Comparison of ENCODE assay signal across 8 cellular contexts in genomic region chr2:20052229-20052871, GRCh38. TPM values are rescaled to one million over a fixed set of nuclear protein-coding genes. Genes with fewer than 3 reads are reported as not detected.
DNase-seq lines count a peak whose midpoint lies in the region; TF ChIP-seq lines count a peak whose summit lies in the region.

No MANE protein-coding gene starts in this region.

- POLR2A ChIA-PET in OCI-LY7 (lab: Charles Lee) = interaction anchor here (0.7 to 2.3 kb wide), 10 partner anchors 9 to 425 kb away, joined by 3 to 13 read pairs (median 4); no protein-coding TSS in a partner anchor

- no peaks in the 10 kb centered on the region for H3K27me3 ChIP-seq in smooth muscle cell (ENCODE audit: low read depth)

- peaks cover 30% of the 10 kb centered on the region for H4K20me1 ChIP-seq in OCI-LY7 (ENCODE audit: insufficient read depth, low read length)
- peaks cover 33% of the 10 kb centered on the region for H4K20me1 ChIP-seq in smooth muscle cell (ENCODE audit: low read depth)

- no peak for DNase-seq in OCI-LY7 (ENCODE audit: low spot score)
- peak; percentile 72 for DNase-seq in fibroblast of villous mesenchyme (ENCODE audit: low read depth)
- DNase-seq in smooth muscle cell (lab: John Stamatoyannopoulos, UW; ENCODE audit: unreplicated experiment) = no peak
- DNase-seq in activated naive CD4-positive, alpha-beta T cell treated with anti-CD3 and anti-CD28 coated beads for 36 hours = no peak
- DNase-seq in ecto neural progenitor cell (ENCODE audit: low spot score) = no peak
- no peak for DNase-seq in NCI-H1048 (lab: John Stamatoyannopoulos, UW)
- no peak for DNase-seq in AML-193 (lab: John Stamatoyannopoulos, UW)

- intact Hi-C loops in OCI-LY7 (cut with micrococcal nuclease; ENCODE audit: unreplicated experiment) = loop anchor here (1.0 kb wide), 1 partner anchor 150 kb away; no protein-coding TSS in a partner anchor
- intact Hi-C loops in activated naive CD4-positive, alpha-beta T cell treated with anti-CD3 and anti-CD28 coated beads for 36 hours (cut with micrococcal nuclease) = loop anchor here (1.0 to 5.0 kb wide), 4 partner anchors 298 to 1492 kb away; partner anchors contain the start of genes LDAH, PUM2 and RDH14

- H3K36me3 ChIP-seq in OCI-LY7 (ENCODE audit: insufficient read depth, low read length) (peaks cover 8% of the 10 kb centered on the region; the same call in 1 of the 2 replicates), smooth muscle cell (ENCODE audit: low read depth) (no peaks in the 10 kb centered on the region)

- H3K4me1 Mint-ChIP-seq in activated naive CD4-positive, alpha-beta T cell treated with anti-CD3 and anti-CD28 coated beads for 36 hours (ENCODE audit: low read depth) = peaks cover 22% of the 10 kb centered on the region

- H3K27me3 Mint-ChIP-seq in activated naive CD4-positive, alpha-beta T cell treated with anti-CD3 and anti-CD28 coated beads for 36 hours (ENCODE audit: low read depth) = peaks cover 12% of the 10 kb centered on the region

- H3K79me2 ChIP-seq in OCI-LY7 (ENCODE audit: insufficient read depth, low read depth, low read length) (peaks cover 40% of the 10 kb centered on the region), smooth muscle cell (ENCODE audit: low read depth) (peaks cover 39% of the 10 kb centered on the region)

- H2AFZ ChIP-seq in OCI-LY7 (ENCODE audit: low read length) (peak overlapping the region; percentile 92; the same call in 1 of the 2 replicates), smooth muscle cell (ENCODE audit: low read depth) (peak overlapping the region; percentile 90)

- TSS peak; percentile 98 for BruUV-seq in OCI-LY7 (replicated peaks; lab: Mats Ljungman, UMichigan)

- H3K36me3 Mint-ChIP-seq in activated naive CD4-positive, alpha-beta T cell treated with anti-CD3 and anti-CD28 coated beads for 36 hours (ENCODE audit: low read depth) = peaks cover 2% of the 10 kb centered on the region

- no peaks in the 10 kb centered on the region for H3K9me3 Mint-ChIP-seq in activated naive CD4-positive, alpha-beta T cell treated with anti-CD3 and anti-CD28 coated beads for 36 hours

- 2% methylated on average over 10 of the region's 10 CpGs for WGBS in smooth muscle cell (ENCODE audit: low lambda C conversion rate)

- H3K4me3 Mint-ChIP-seq in activated naive CD4-positive, alpha-beta T cell treated with anti-CD3 and anti-CD28 coated beads for 36 hours = no peak overlapping the region

- no peak for TF ChIP-seq CTCF in GM12875 (IDR thresholded peaks at IDR 0.05; ENCODE audit: borderline replicate concordance, insufficient read depth, low read depth, low read length)
- TF ChIP-seq CTCF in OCI-LY7 (conservative IDR thresholded peaks at IDR 0.05; ENCODE audit: low read length) = no peak
- TF ChIP-seq CTCF in fibroblast of villous mesenchyme (IDR thresholded peaks at IDR 0.05; ENCODE audit: insufficient read depth, low read depth, low read length) = no peak
- TF ChIP-seq CTCF in smooth muscle cell (IDR thresholded peaks at IDR 0.05; ENCODE audit: borderline replicate concordance, insufficient read depth, poor library complexity, severe bottlenecking) = no peak

- H3K27ac Mint-ChIP-seq in activated naive CD4-positive, alpha-beta T cell treated with anti-CD3 and anti-CD28 coated beads for 36 hours = no peak overlapping the region

- H3K4me3 ChIP-seq in GM12875 (ENCODE audit: low read depth, low read length) (peak overlapping the region; percentile 45), OCI-LY7 (ENCODE audit: low read depth, low read length, poor library complexity, severe bottlenecking) (peak overlapping the region; percentile 89), fibroblast of villous mesenchyme (ENCODE audit: low read depth, low read length) (peak overlapping the region; percentile 97), smooth muscle cell (peak overlapping the region; percentile 74)

- H3K4me2 ChIP-seq in OCI-LY7 (ENCODE audit: low read length) (peak overlapping the region; percentile 78), smooth muscle cell (peak overlapping the region; percentile 83)

- peak overlapping the region; percentile 97 for H3K9ac ChIP-seq in smooth muscle cell (ENCODE audit: low read depth)

- H3K9me2 ChIP-seq in OCI-LY7 (ENCODE audit: insufficient read depth, low read length) = no peaks in the 10 kb centered on the region

- peaks cover 27% of the 10 kb centered on the region for H3K4me1 ChIP-seq in OCI-LY7 (ENCODE audit: insufficient read depth, low read length, poor library complexity, severe bottlenecking)
- peaks cover 21% of the 10 kb centered on the region for H3K4me1 ChIP-seq in smooth muscle cell (ENCODE audit: low read depth)

- peaks cover 7% of the 10 kb centered on the region for H3F3A ChIP-seq in smooth muscle cell (ENCODE audit: low read depth)

- H3K27ac ChIP-seq in OCI-LY7 (ENCODE audit: low read depth, low read length, poor library complexity, severe bottlenecking) (peak overlapping the region; percentile 74), smooth muscle cell (ENCODE audit: low read depth) (peak overlapping the region; percentile 99)

- H3K9me3 ChIP-seq in OCI-LY7 (ENCODE audit: low read length) (no peaks in the 10 kb centered on the region), smooth muscle cell (replicated peaks; ENCODE audit: low read depth) (no peaks in the 10 kb centered on the region)

- CTCF ChIA-PET in OCI-LY7 (lab: Charles Lee; ENCODE audit: unreplicated experiment) = interaction anchor here (1.0 kb wide), 1 partner anchor 26 kb away, joined by 4 read pairs; no protein-coding TSS in a partner anchor
- CTCF ChIA-PET in activated naive CD4-positive, alpha-beta T cell treated with anti-CD3 and anti-CD28 coated beads for 36 hours (lab: Charles Lee) = interaction anchor here (1.1 to 1.2 kb wide), 2 partner anchors 37 to 274 kb away, joined by 4 to 5 read pairs; no protein-coding TSS in a partner anchor

RNA-seq across cellular contexts. Expression of gene LAPTM4A, which starts 0.9 kb away (rescaled TPM):
- 6.5 and 8.4 TPM in 2 replicates for total RNA-seq in OCI-LY7 (2014; rRNA removed; shearing (Covaris generic))
- total RNA-seq in OCI-LY7 (2022) (26.2 and 29.2 TPM in 2 replicates), fibroblast of villous mesenchyme (101 and 146 TPM in 2 replicates), smooth muscle cell (423 and 431 TPM in 2 replicates)
- 466 and 476 TPM in 2 replicates for polyA plus RNA-seq in smooth muscle cell
- total RNA-seq in activated naive CD4-positive, alpha-beta T cell treated with anti-CD3 and anti-CD28 coated beads for 36 hours = 10 to 100 TPM; 23.4 to 24.4 TPM

RNA-seq across cellular contexts. Expression of gene MATN3, which starts 39.9 kb away (rescaled TPM):
- total RNA-seq in OCI-LY7 (2014; rRNA removed; shearing (Covaris generic)) = not detected in 2 replicates
- total RNA-seq in OCI-LY7 (2022) (not detected in 2 replicates), fibroblast of villous mesenchyme (3.0 and 3.9 TPM in 2 replicates), smooth muscle cell (5.1 and 5.6 TPM in 2 replicates)
- polyA plus RNA-seq in smooth muscle cell = 7.4 and 12.9 TPM in 2 replicates
- not detected for total RNA-seq in activated naive CD4-positive, alpha-beta T cell treated with anti-CD3 and anti-CD28 coated beads for 36 hours

Comparison
In these comparisons a context has a peak if more than half of its experiments do, and no peak if none do; other contexts are left out.
1. H3K4me3 ChIP-seq: peak in every context shown above with its lines; median percentile 97 in fibroblast of villous mesenchyme; 89 in OCI-LY7; 74 in smooth muscle cell; 45 in GM12875.